Comparison of ENCODE assay signal across 1 cellular context in genomic region chr6:143677891-143678737, GRCh38.
TF ChIP-seq lines count a peak whose summit lies in the region.

Gene PHACTR2 (plus strand): TSS chr6:143677965. CDS start chr6:143678164, 199 bp downstream.

TF ChIP-seq in K562, 482 proteins besides CTCF, POLR2A, EP300 and RAD21 (continued from another document and continues in another):
- TF ChIP-seq ZBTB11 (CRISPR knock-in tag; IDR thresholded peaks at IDR 0.05) (0 out of 6 replicates have a peak, but pooled peaks of 1 of the 3 experiments have one; percentile 29), TBL1XR1 (IDR thresholded peaks at IDR 0.05; ENCODE audit: low read length in 2 of 2) (peak in 1 of 2 experiments; percentile 60; a peak in 1 of 4 replicates), ZSCAN29 (IDR thresholded peaks at IDR 0.05) (peak; percentile 80), E2F6 (IDR thresholded peaks at IDR 0.05; ENCODE audit: borderline replicate concordance in 1 of 2, extremely low read depth in 1 of 2, insufficient read depth in 1 of 2, insufficient read length in 1 of 2, low read depth in 1 of 2, low read length in 1 of 2, poor library complexity in 1 of 2, severe bottlenecking in 1 of 2) (peak; percentile 56 to 83), RNF2 (IDR thresholded peaks at IDR 0.05) (peak; percentile 41; the same call in 1 of the 2 replicates), CSDE1 (IDR thresholded peaks at IDR 0.05) (no peak), ZNF224 (CRISPR knock-in tag; IDR thresholded peaks at IDR 0.05) (0 out of 2 replicates have a peak, but pooled peaks have one; percentile 21), HMGN3 (IDR thresholded peaks at IDR 0.05; ENCODE audit: borderline replicate concordance, extremely low read depth, insufficient read length, low read depth, low read length) (peak; percentile 65), NR2C2 (CRISPR knock-in tag; IDR thresholded peaks at IDR 0.05) (peak; percentile 91), NR2C2 (tag; IDR thresholded peaks at IDR 0.05) (peak; percentile 99), POLR2AphosphoS5 (IDR thresholded peaks at IDR 0.05; ENCODE audit: control insufficient read depth, insufficient read depth, low read depth, low read length) (peak; percentile 85), TFE3 (CRISPR knock-in tag; IDR thresholded peaks at IDR 0.05) (no peak), BCOR (IDR thresholded peaks at IDR 0.05) (peak; percentile 32; the same call in 1 of the 2 replicates), RB1 (IDR thresholded peaks at IDR 0.05; ENCODE audit: low read depth) (peak; percentile 74), XRCC5 (IDR thresholded peaks at IDR 0.05; ENCODE audit: low read depth, low read length) (0 out of 2 replicates have a peak, but pooled peaks have one; percentile 46), TARDBP (IDR thresholded peaks at IDR 0.05) (no peak), NFIX (CRISPR knock-in tag; IDR thresholded peaks at IDR 0.05; ENCODE audit: low read depth) (no peak), PML (IDR thresholded peaks at IDR 0.05; ENCODE audit: low read length) (peak; percentile 67; the same call in 1 of the 2 replicates), SMAD4 (CRISPR knock-in tag; conservative IDR thresholded peaks at IDR 0.05) (peak; percentile 95), TGIF2 (CRISPR knock-in tag; IDR thresholded peaks at IDR 0.05) (no peak), CAMTA2 (CRISPR knock-in tag; conservative IDR thresholded peaks at IDR 0.05) (no peak), RREB1 (CRISPR knock-in tag; IDR thresholded peaks at IDR 0.05) (0 out of 2 replicates have a peak, but pooled peaks have one; percentile 25), PCBP1 (IDR thresholded peaks at IDR 0.05; ENCODE audit: low read depth, low read length, poor library complexity, severe bottlenecking) (peak; percentile 95), HNRNPLL (IDR thresholded peaks at IDR 0.05; ENCODE audit: low read depth, low read length, poor library complexity, severe bottlenecking) (peak; percentile 94), CHD1 (IDR thresholded peaks at IDR 0.05; ENCODE audit: low read length) (peak; percentile 90), GTF2A2 (tag; IDR thresholded peaks at IDR 0.05) (no peak), ZEB2 (IDR thresholded peaks at IDR 0.05) (no peak), SMARCA5 (IDR thresholded peaks at IDR 0.05) (no peak), SOX6 (IDR thresholded peaks at IDR 0.05) (0 out of 2 replicates have a peak, but pooled peaks have one; percentile 9), ATF7 (IDR thresholded peaks at IDR 0.05) (peak; percentile 72), ERF (CRISPR knock-in tag; IDR thresholded peaks at IDR 0.05) (peak; percentile 83; the same call in 1 of the 2 replicates), ELK3 (CRISPR knock-in tag; IDR thresholded peaks at IDR 0.05) (no peak), ZNF175 (CRISPR knock-in tag; IDR thresholded peaks at IDR 0.05; ENCODE audit: low read depth) (no peak), ZNF384 (IDR thresholded peaks at IDR 0.05; ENCODE audit: low read depth, low read length) (no peak), ETS1 (conservative IDR thresholded peaks at IDR 0.05; ENCODE audit: control insufficient read depth, low read depth, low read length) (0 out of 2 replicates have a peak, but pooled peaks have one; percentile 33), HNRNPL (IDR thresholded peaks at IDR 0.05; ENCODE audit: low read depth, low read length) (no peak), TAF1 (IDR thresholded peaks at IDR 0.05; ENCODE audit: control insufficient read depth, extremely low read depth, insufficient read depth, low read length, severe bottlenecking) (peak; percentile 73), ZNF639 (CRISPR knock-in tag; conservative IDR thresholded peaks at IDR 0.05 in 1 of 2, IDR thresholded peaks at IDR 0.05 in 1 of 2) (peak in 1 of 2 experiments; percentile 18; a peak in 1 of 4 replicates), ARID4B (CRISPR knock-in tag; IDR thresholded peaks at IDR 0.05) (peak; percentile 84; the same call in 1 of the 2 replicates), ZNF12 (CRISPR knock-in tag; IDR thresholded peaks at IDR 0.05) (peak; percentile 50; the same call in 1 of the 2 replicates), SRSF3 (IDR thresholded peaks at IDR 0.05; ENCODE audit: insufficient read depth, low read length) (0 out of 2 replicates have a peak, but pooled peaks have one; percentile 46), ZNF347 (CRISPR knock-in tag; IDR thresholded peaks at IDR 0.05; ENCODE audit: low read depth) (no peak)
